In genomic region chr17:75978938-75979704, GRCh38 we compare ENCODE assay signal across 8 cellular contexts. TPM values are rescaled to one million over a fixed set of nuclear protein-coding genes. Genes with fewer than 3 reads are reported as not detected.
DNase-seq lines count a peak whose midpoint lies in the region; ATAC-seq, FAIRE-seq and TF ChIP-seq lines count a peak whose summit lies in the region.

ACOX1 (minus strand) TSS chr17:75979166; CDS start chr17:75979073, 93 bp downstream.
A gene with protein sequence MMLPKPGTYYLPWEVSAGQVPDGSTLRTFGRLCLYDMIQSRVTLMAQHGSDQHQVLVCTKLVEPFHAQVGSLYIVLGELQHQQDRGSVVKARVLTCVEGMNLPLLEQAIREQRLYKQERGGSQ (plus strand): TSS chr17:75979240. CDS start chr17:75986193, 6,953 bp downstream.

- peak; percentile 89 for TF ChIP-seq POLR2A in GM12892 (IDR thresholded peaks at IDR 0.05; ENCODE audit: low read depth, low read length)

- H3K4me1 Mint-ChIP-seq in T-helper 1 cell treated with Interleukin-12 subunit alpha and Interleukin-12 subunit beta and Interleukin-4 antibody, amounts not matched to agents 30 μg/mL and 1 μg/mL, for 36 hours (ENCODE audit: low read depth): peaks cover 19% of the 10 kb centered on the region
- peaks cover 53% of the 10 kb centered on the region for H3K4me1 Mint-ChIP-seq in progenitor cell of endocrine pancreas (ENCODE audit: low read depth)

- peaks cover 12% of the 10 kb centered on the region for H3K36me3 Mint-ChIP-seq in T-helper 1 cell treated with Interleukin-12 subunit alpha and Interleukin-12 subunit beta and Interleukin-4 antibody, amounts not matched to agents 30 μg/mL and 1 μg/mL, for 36 hours (ENCODE audit: low read depth)
- H3K36me3 Mint-ChIP-seq in progenitor cell of endocrine pancreas (ENCODE audit: insufficient read depth): peaks cover 16% of the 10 kb centered on the region

- intact Hi-C loops in left cardiac atrium (cut with DNase I): loop anchor here in 1 of 2 donors (5.0 kb wide), 1 partner anchor 37 kb away; the partner anchor contains the start of gene FBF1

- no peaks in the 10 kb centered on the region for H3K9me3 Mint-ChIP-seq in T-helper 1 cell treated with Interleukin-12 subunit alpha and Interleukin-12 subunit beta and Interleukin-4 antibody, amounts not matched to agents 30 μg/mL and 1 μg/mL, for 36 hours
- no peaks in the 10 kb centered on the region for H3K9me3 Mint-ChIP-seq in progenitor cell of endocrine pancreas (ENCODE audit: low read depth)

- DNase-seq in GM12892 (ENCODE audit: insufficient read length): peak; percentile 85
- DNase-seq in NCI-H1694 (lab: John Stamatoyannopoulos, UW): peak; percentile 98
- peak; percentile 93 for DNase-seq in amniotic stem cell (lab: John Stamatoyannopoulos, UW)
- DNase-seq in left cardiac atrium: peak; percentile 99
- peak; percentile 91 for DNase-seq in progenitor cell of endocrine pancreas (ENCODE audit: low spot score, unreplicated experiment)
- DNase-seq in ureter (ENCODE audit: low spot score): peak; percentile 99

- peak within 1 kb of the TSS; percentile 97 for H3K27ac Mint-ChIP-seq in T-helper 1 cell treated with Interleukin-12 subunit alpha and Interleukin-12 subunit beta and Interleukin-4 antibody, amounts not matched to agents 30 μg/mL and 1 μg/mL, for 36 hours
- peak within 1 kb of the TSS; percentile 99 for H3K27ac Mint-ChIP-seq in progenitor cell of endocrine pancreas

- ATAC-seq in HG02870 (IDR thresholded peaks at IDR 0.05; ENCODE audit: unreplicated experiment) (peak; percentile 92), left cardiac atrium (peak; percentile 97 to 98)

- peak; percentile 94 for FAIRE-seq in GM12892 (lab: Jason Lieb, UNC)

- peak within 1 kb of the TSS; percentile 95 for H3K4me3 Mint-ChIP-seq in T-helper 1 cell treated with Interleukin-12 subunit alpha and Interleukin-12 subunit beta and Interleukin-4 antibody, amounts not matched to agents 30 μg/mL and 1 μg/mL, for 36 hours
- peak within 1 kb of the TSS; percentile 89 for H3K4me3 Mint-ChIP-seq in progenitor cell of endocrine pancreas (ENCODE audit: low read depth)

- H3K27me3 Mint-ChIP-seq in T-helper 1 cell treated with Interleukin-12 subunit alpha and Interleukin-12 subunit beta and Interleukin-4 antibody, amounts not matched to agents 30 μg/mL and 1 μg/mL, for 36 hours (ENCODE audit: low read depth): no peaks in the 10 kb centered on the region
- H3K27me3 Mint-ChIP-seq in progenitor cell of endocrine pancreas: no peaks in the 10 kb centered on the region

- peak; percentile 47 for TF ChIP-seq CTCF in progenitor cell of endocrine pancreas (IDR thresholded peaks at IDR 0.05; ENCODE audit: unreplicated experiment)

RNA-seq across cellular contexts. Expression of gene ACOX1, which starts in this region (rescaled TPM):
- polyA plus RNA-seq in GM12892 (2012; ENCODE audit: missing spikeins): 13.1 TPM
- total RNA-seq in left cardiac atrium: 10 to 100 TPM; 57.8 to 62.0 TPM
- total RNA-seq in progenitor cell of endocrine pancreas: 54.6 and 54.7 TPM in 2 replicates
- 119 TPM for total RNA-seq in ureter

RNA-seq across cellular contexts. Expression of the second gene that starts in this region (rescaled TPM):
- 18.1 TPM for polyA plus RNA-seq in GM12892 (2012; ENCODE audit: missing spikeins)
- total RNA-seq in left cardiac atrium (10 to 100 TPM; 10.2 to 12.2 TPM), progenitor cell of endocrine pancreas (19.8 and 23.9 TPM in 2 replicates), ureter (23.6 TPM)

Comparison
In these comparisons a context has a peak if more than half of its experiments do, and no peak if none do; other contexts are left out.
1. Peak in every context shown above with its lines: DNase-seq and ATAC-seq.